ENCODE assay signal across 8 cellular contexts in genomic region chr17:9020096-9020823, GRCh38. TPM values are rescaled to one million over a fixed set of nuclear protein-coding genes. Genes with fewer than 3 reads are reported as not detected.
A peak's percentile ranks its signal among the peaks of the same experiment; 100 is the strongest.
DNase-seq lines count a peak whose midpoint lies in the region; ATAC-seq and TF ChIP-seq lines count a peak whose summit lies in the region.

No MANE protein-coding gene starts in this region.

- H3K36me3 Mint-ChIP-seq in Caco-2 (ENCODE audit: insufficient read depth, unreplicated experiment) = no peaks in the 10 kb centered on the region
- no peaks in the 10 kb centered on the region for H3K36me3 Mint-ChIP-seq in effector memory CD8-positive, alpha-beta T cell (ENCODE audit: insufficient read depth)

- H2AK5ac ChIP-seq in neuronal stem cell (ENCODE audit: low read depth, low read length) = peak overlapping the region; percentile 47

- H3K4me3 ChIP-seq in Caco-2 (ENCODE audit: low read depth, low read length) = no peak overlapping the region; the same call in 1 of the 2 replicates
- peak overlapping the region; percentile 62 for H3K4me3 ChIP-seq in HUES48 (ENCODE audit: low read depth, low read length)
- peak overlapping the region; percentile 54 to 77 for H3K4me3 ChIP-seq in neuronal stem cell (ENCODE audit: low read length in 2 of 2)
- no peak overlapping the region for H3K4me3 ChIP-seq in brain microvascular endothelial cell (ENCODE audit: low read depth, low read length)

- no peak overlapping the region for H3K9ac ChIP-seq in HUES48 (ENCODE audit: low read depth, low read length)
- peak overlapping the region; percentile 82 for H3K9ac ChIP-seq in neuronal stem cell (ENCODE audit: low read depth, low read length, poor library complexity)

- H3K4me1 ChIP-seq in Caco-2 (no peaks in the 10 kb centered on the region), HUES48 (ENCODE audit: control insufficient read depth, insufficient read depth, low read length) (peaks cover 33% of the 10 kb centered on the region), neuronal stem cell (ENCODE audit: control insufficient read depth in 2 of 2, insufficient read depth in 1 of 2, low read depth in 1 of 2, low read length in 2 of 2) (peaks cover 7 to 24% of the 10 kb centered on the region in 2 donors)

- H3K9me3 Mint-ChIP-seq in Caco-2 (ENCODE audit: unreplicated experiment) = no peaks in the 10 kb centered on the region
- H3K9me3 Mint-ChIP-seq in effector memory CD8-positive, alpha-beta T cell = no peaks in the 10 kb centered on the region

- intact Hi-C loops in Caco-2 (cut with micrococcal nuclease; ENCODE audit: unreplicated experiment) = no loop called here

- H3K27ac Mint-ChIP-seq in Caco-2 (ENCODE audit: unreplicated experiment) = no peak overlapping the region
- no peak overlapping the region for H3K27ac Mint-ChIP-seq in effector memory CD8-positive, alpha-beta T cell

- no CpG with 5 or more reads among the region's 20 CpGs for WGBS in neuronal stem cell (ENCODE audit: extremely low coverage in 2 of 2, insufficient read length in 2 of 2, insufficient replicate concordance in 1 of 2), 2 donors

- peak overlapping the region; percentile 63 for H2BK12ac ChIP-seq in neuronal stem cell (ENCODE audit: low read length)

- no peaks in the 10 kb centered on the region for H3K9me3 ChIP-seq in Caco-2
- no peaks in the 10 kb centered on the region for H3K9me3 ChIP-seq in HUES48 (ENCODE audit: control insufficient read depth, insufficient read depth, low read length)
- peaks cover 1 to 7% of the 10 kb centered on the region in 2 donors for H3K9me3 ChIP-seq in neuronal stem cell (replicated peaks in 1 of 2; ENCODE audit: control insufficient read depth in 2 of 2, insufficient read depth in 1 of 2, low read depth in 1 of 2, low read length in 2 of 2)

- CTCF ChIA-PET in Caco-2 (lab: Charles Lee) = no interaction called here

- no peaks in the 10 kb centered on the region; the same call in 1 of the 2 replicates for H3K27me3 ChIP-seq in Caco-2 (replicated peaks; ENCODE audit: control insufficient read depth, insufficient read depth, low read length)
- H3K27me3 ChIP-seq in HUES48 (ENCODE audit: control insufficient read depth, insufficient read depth, low read length) = peaks cover 91% of the 10 kb centered on the region
- H3K27me3 ChIP-seq in neuronal stem cell (ENCODE audit: control insufficient read depth in 3 of 3, insufficient read depth in 3 of 3, low read depth in 1 of 3, low read length in 3 of 3) = peaks cover 26 to 86% (median 50%) of the 10 kb centered on the region in 3 experiments
- H3K27me3 ChIP-seq in brain microvascular endothelial cell (replicated peaks) = peaks cover 32% of the 10 kb centered on the region

- no peaks in the 10 kb centered on the region for H3K36me3 ChIP-seq in Caco-2 (ENCODE audit: control insufficient read depth, insufficient read depth, low read length)
- no peaks in the 10 kb centered on the region for H3K36me3 ChIP-seq in HUES48 (ENCODE audit: control insufficient read depth, insufficient read depth, low read length)
- H3K36me3 ChIP-seq in neuronal stem cell (replicated peaks in 1 of 2; ENCODE audit: control insufficient read depth in 2 of 2, insufficient read depth in 2 of 2, low read length in 2 of 2) = no peaks in the 10 kb centered on the region
- H3K36me3 ChIP-seq in brain microvascular endothelial cell (replicated peaks) = no peaks in the 10 kb centered on the region

- H3K4me3 Mint-ChIP-seq in Caco-2 (ENCODE audit: unreplicated experiment) = peak overlapping the region; percentile 73
- peak overlapping the region; percentile 57 to 70 for H3K4me3 Mint-ChIP-seq in effector memory CD8-positive, alpha-beta T cell

- no peak overlapping the region for H3K27ac ChIP-seq in HUES48 (ENCODE audit: low read depth, low read length)
- H3K27ac ChIP-seq in neuronal stem cell (replicated peaks; ENCODE audit: low read length) = no peak overlapping the region
- no peak overlapping the region for H3K27ac ChIP-seq in brain microvascular endothelial cell

- TF ChIP-seq CTCF in Caco-2 (IDR thresholded peaks at IDR 0.05; ENCODE audit: insufficient read depth in 1 of 2, low read depth in 1 of 2, low read length in 1 of 2, severe bottlenecking in 1 of 2, unreplicated experiment in 1 of 2) = no peak
- no peak for TF ChIP-seq CTCF in brain microvascular endothelial cell (IDR thresholded peaks at IDR 0.05; ENCODE audit: low read depth, low read length, missing control alignments)

- H3K23ac ChIP-seq in neuronal stem cell (ENCODE audit: low read depth, low read length, poor library complexity) = peak overlapping the region; percentile 77

- DNase-seq in Caco-2 (no peak), neuronal stem cell (ENCODE audit: low spot score) (no peak), brain microvascular endothelial cell (no peak), NCI-H1417 treated with DMSO at 0.1 percent for 48 hours (lab: John Stamatoyannopoulos, UW) (no peak), AG08395 (ENCODE audit: low spot score) (no peak)
- no peak for DNase-seq in effector memory CD8-positive, alpha-beta T cell
- DNase-seq in activated CD4-positive, alpha-beta T cell treated with anti-CD3 and anti-CD28 coated beads for 4 hours = no peak

- POLR2A ChIA-PET in Caco-2 (lab: Charles Lee) = no interaction called here

- H3K4me2 ChIP-seq in neuronal stem cell (ENCODE audit: insufficient read depth, low read length, poor library complexity, severe bottlenecking) = peak overlapping the region; percentile 79

- H4K8ac ChIP-seq in neuronal stem cell (ENCODE audit: low read depth, low read length) = no peak overlapping the region

- H3K14ac ChIP-seq in neuronal stem cell (ENCODE audit: low read length) = no peak overlapping the region

- H2BK5ac ChIP-seq in neuronal stem cell (ENCODE audit: low read length) = no peak overlapping the region

- H3K4ac ChIP-seq in neuronal stem cell (ENCODE audit: low read length) = no peak overlapping the region

- H2AFZ ChIP-seq in neuronal stem cell (ENCODE audit: low read length) = peak overlapping the region; percentile 97

- H3K18ac ChIP-seq in neuronal stem cell (ENCODE audit: low read length) = peak overlapping the region; percentile 90

- H2BK15ac ChIP-seq in neuronal stem cell (ENCODE audit: low read length) = no peak overlapping the region

- in situ Hi-C loops in brain microvascular endothelial cell (cut with HindIII; ENCODE audit: low pct_ligation_motif_present, low sequenced_read_pairs) = no loop called here

- H3K27me3 Mint-ChIP-seq in Caco-2 (ENCODE audit: insufficient read depth, unreplicated experiment) = peaks cover 7% of the 10 kb centered on the region
- H3K27me3 Mint-ChIP-seq in effector memory CD8-positive, alpha-beta T cell = peaks cover 45 to 47% of the 10 kb centered on the region in 2 donors

- no peak overlapping the region for H4K91ac ChIP-seq in neuronal stem cell (ENCODE audit: low read depth, low read length, poor library complexity)

- BruUV-seq in Caco-2 (replicated peaks; lab: Mats Ljungman, UMichigan) = no TSS peak

- no peak overlapping the region for H2BK120ac ChIP-seq in neuronal stem cell (ENCODE audit: low read depth, low read length)

- ATAC-seq in effector memory CD8-positive, alpha-beta T cell (replicated peaks) = no peak

- no peaks in the 10 kb centered on the region for H3K4me1 Mint-ChIP-seq in Caco-2 (ENCODE audit: low read depth, unreplicated experiment)
- H3K4me1 Mint-ChIP-seq in effector memory CD8-positive, alpha-beta T cell (ENCODE audit: low read depth in 2 of 2) = peaks cover 3 to 5% of the 10 kb centered on the region in 2 donors

- peaks cover 6% of the 10 kb centered on the region for H3K79me1 ChIP-seq in neuronal stem cell (ENCODE audit: low read depth, low read length)

RNA-seq across cellular contexts. Expression of gene NTN1, which starts 1.1 kb away (rescaled TPM):
- 0.86 and 0.88 TPM in 2 replicates for total RNA-seq in Caco-2 (2022)
- polyA plus RNA-seq in neuronal stem cell (2013, experiment 1 of 2) = 2.0 TPM
- 2.0 TPM for polyA plus RNA-seq in neuronal stem cell (2013, experiment 2 of 2)

RNA-seq across cellular contexts. Expression of gene PIK3R5, which starts 54.8 kb away (rescaled TPM):
- total RNA-seq in Caco-2 (2022) = not detected in 2 replicates
- 1.1 TPM for polyA plus RNA-seq in neuronal stem cell (2013, experiment 1 of 2)
- polyA plus RNA-seq in neuronal stem cell (2013, experiment 2 of 2) = 0.89 TPM

Comparison
In these comparisons a context has a peak if more than half of its experiments do, and no peak if none do; other contexts are left out.
1. H3K4me3 ChIP-seq: peak in HUES48 (single experiment) and neuronal stem cell (2 of 2); none in Caco-2 (single experiment) and brain microvascular endothelial cell (single experiment).